In genomic region chr12:115626210-115626609, GRCh38 we compare ENCODE assay signal across 9 cellular contexts.
"Had no signal": no experiment of that assay in that cellular context is flagged by ENCODE, and none has a peak within 500 bp of the region (broad histone marks: within the 10 kb centered on the region; RNA-seq: fewer than 3 reads in every experiment).

No MANE protein-coding gene starts in this region.

- H2AFZ ChIP-seq: GM23248, GM23338 had no signal

- H3K4me3 Mint-ChIP-seq: GM23338, H9, HFFc6 had no signal

- H3K4me1 ChIP-seq: HAP-1 had no signal

- H3K27ac Mint-ChIP-seq: GM23338, H9, HFFc6 had no signal

- H3K4me3 ChIP-seq: GM23248, GM23338, HAP-1 had no signal

- ATAC-seq: GM23338, HCT116 had no signal

- H3K9ac ChIP-seq: GM23248 had no signal

- H3K4me2 ChIP-seq: GM23338 had no signal

- H3K27ac ChIP-seq: GM23248 had no signal

- H3K4me1 Mint-ChIP-seq: GM23338 had no signal

- H3K9me3 ChIP-seq: HAP-1 had no signal

- DNase-seq: GM23248, GOT3, H7, H9, HCEC 1CT, HFFc6 had no signal

- H3K36me3 ChIP-seq: HAP-1 had no signal
